In the genomic region with DNA sequence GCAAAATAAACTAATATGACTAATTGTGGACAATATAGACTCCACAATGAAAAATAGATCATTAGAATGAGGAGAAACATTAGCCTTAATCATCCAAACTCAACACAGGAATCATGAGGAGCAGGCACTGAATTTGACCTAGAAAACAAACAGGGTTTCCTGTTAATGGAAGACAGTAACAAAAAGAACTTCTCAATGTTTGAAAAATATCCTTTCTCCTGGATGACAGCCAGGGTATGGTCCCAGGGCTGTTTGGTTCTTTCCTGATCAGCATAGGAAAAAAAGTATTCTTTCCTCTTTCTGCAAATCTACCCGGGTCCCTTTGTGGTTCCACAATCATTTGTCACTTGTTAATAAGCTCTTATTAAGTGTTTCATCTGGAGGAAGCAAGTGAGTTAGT, we compare ENCODE assay signal across 31 cellular contexts.
"Had no signal": no experiment of that assay in that cellular context is flagged by ENCODE, and none has a peak within 500 bp of the region (broad histone marks: within the 10 kb centered on the region; RNA-seq: fewer than 3 reads in every experiment).

No MANE protein-coding gene starts in this region.

- H2AFZ ChIP-seq: neural progenitor cell had no signal

- H3K4me1 Mint-ChIP-seq: activated naive CD4-positive, alpha-beta T cell treated with anti-CD3 and anti-CD28 coated beads, Interleukin-2, amount 50 U/mL, for 24 hours; neural progenitor cell; stimulated activated memory B cell treated with anti-CD40 and anti-IgM and Interleukin-4, amounts not matched to agents 10 μg/mL and 1 μg/mL and 100 μg/mL, for 72 hours had no signal

- ATAC-seq: activated CD4-positive, CD25-positive, alpha-beta regulatory T cell treated with anti-CD3 and anti-CD28 coated beads, Interleukin-2, amount 50 U/mL, for 24 hours; activated naive CD8-positive, alpha-beta T cell treated with anti-CD3 and anti-CD28 coated beads, Interleukin-2, amount 50 U/mL, for 24 hours; gastrocnemius medialis; left cardiac atrium; left ventricle myocardium superior; naive thymus-derived CD8-positive, alpha-beta T cell; stimulated activated memory B cell treated with anti-CD40 and anti-IgM and Interleukin-4, amounts not matched to agents 10 μg/mL and 1 μg/mL and 100 μg/mL, for 72 hours; stimulated activated naive CD8-positive, alpha-beta T cell treated with anti-CD3 and anti-CD28 coated beads, Interleukin-15, amount 100 ng/mL, for 72 hours; T-helper 17 cell had no signal

- H3K27me3 ChIP-seq: breast epithelium, gastrocnemius medialis, neural progenitor cell, right atrium auricular region, thyroid gland had no signal

- H3K9ac ChIP-seq: neural progenitor cell had no signal

- H3K4me3 ChIP-seq: breast epithelium, gastrocnemius medialis, neural progenitor cell, right atrium auricular region, smooth muscle cell, thyroid gland had no signal

- H3K4me2 ChIP-seq: neural progenitor cell, smooth muscle cell had no signal

- H3K36me3 ChIP-seq: breast epithelium, gastrocnemius medialis, neural progenitor cell, right atrium auricular region, thyroid gland, WERI-Rb-1 had no signal

- H3K27ac Mint-ChIP-seq: activated CD4-positive, alpha-beta memory T cell treated with anti-CD3 and anti-CD28 coated beads, Interleukin-2, amount 10 ng/mL, durations not matched to agents 7 days and 5 days; activated CD4-positive, alpha-beta T cell treated with anti-CD3 and anti-CD28 coated beads, Interleukin-2, amount 10 ng/mL, durations not matched to agents 24 days and 14 days; activated naive CD4-positive, alpha-beta T cell treated with anti-CD3 and anti-CD28 coated beads, Interleukin-2, amount 50 U/mL, for 24 hours; activated naive CD8-positive, alpha-beta T cell treated with anti-CD3 and anti-CD28 coated beads, Interleukin-2, amount 50 U/mL, for 24 hours; activated T-helper 2 cell treated with anti-CD3 and anti-CD28 coated beads, Interferon-gamma antibody, Interleukin-2, Interleukin-4, amounts not matched to agents 10 μg/mL and 5 μg/mL and 100 μg/mL, durations not matched to agents 14 hours and 24 hours and 36 hours; naive thymus-derived CD8-positive, alpha-beta T cell; neural progenitor cell; stimulated activated memory B cell treated with anti-CD40 and anti-IgM and Interleukin-4, amounts not matched to agents 10 μg/mL and 1 μg/mL and 100 μg/mL, for 72 hours; stimulated activated naive CD8-positive, alpha-beta T cell treated with anti-CD3 and anti-CD28 coated beads, Interleukin-15, amount 100 ng/mL, for 72 hours; T-helper 17 cell had no signal

- H3K36me3 Mint-ChIP-seq: activated naive CD4-positive, alpha-beta T cell treated with anti-CD3 and anti-CD28 coated beads, Interleukin-2, amount 50 U/mL, for 24 hours; neural progenitor cell; stimulated activated memory B cell treated with anti-CD40 and anti-IgM and Interleukin-4, amounts not matched to agents 10 μg/mL and 1 μg/mL and 100 μg/mL, for 72 hours had no signal

- H3K27ac ChIP-seq: epithelial cell of prostate, gastrocnemius medialis, neural progenitor cell, right atrium auricular region, thyroid gland, WERI-Rb-1 had no signal

- FAIRE-seq: islet of Langerhans had no signal

- H3K4me1 ChIP-seq: breast epithelium, neural progenitor cell had no signal

- H3K4me3 Mint-ChIP-seq: activated CD4-positive, alpha-beta memory T cell treated with anti-CD3 and anti-CD28 coated beads, Interleukin-2, amount 10 ng/mL, durations not matched to agents 7 days and 5 days; activated CD4-positive, alpha-beta T cell treated with anti-CD3 and anti-CD28 coated beads, Interleukin-2, amount 10 ng/mL, durations not matched to agents 24 days and 14 days; activated naive CD4-positive, alpha-beta T cell treated with anti-CD3 and anti-CD28 coated beads, Interleukin-2, amount 50 U/mL, for 24 hours; activated naive CD8-positive, alpha-beta T cell treated with anti-CD3 and anti-CD28 coated beads, Interleukin-2, amount 50 U/mL, for 24 hours; naive thymus-derived CD8-positive, alpha-beta T cell; neural progenitor cell; stimulated activated memory B cell treated with anti-CD40 and anti-IgM and Interleukin-4, amounts not matched to agents 10 μg/mL and 1 μg/mL and 100 μg/mL, for 72 hours; stimulated activated naive CD8-positive, alpha-beta T cell treated with anti-CD3 and anti-CD28 coated beads, Interleukin-15, amount 100 ng/mL, for 72 hours; T-helper 17 cell had no signal

- H3K9me3 Mint-ChIP-seq: activated CD4-positive, alpha-beta memory T cell treated with anti-CD3 and anti-CD28 coated beads, Interleukin-2, amount 10 ng/mL, durations not matched to agents 7 days and 5 days; activated CD4-positive, alpha-beta T cell treated with anti-CD3 and anti-CD28 coated beads, Interleukin-2, amount 10 ng/mL, durations not matched to agents 24 days and 14 days; activated naive CD4-positive, alpha-beta T cell treated with anti-CD3 and anti-CD28 coated beads, Interleukin-2, amount 50 U/mL, for 24 hours; activated naive CD8-positive, alpha-beta T cell treated with anti-CD3 and anti-CD28 coated beads, Interleukin-2, amount 50 U/mL, for 24 hours; activated T-helper 2 cell treated with anti-CD3 and anti-CD28 coated beads, Interferon-gamma antibody, Interleukin-2, Interleukin-4, amounts not matched to agents 10 μg/mL and 5 μg/mL and 100 μg/mL, durations not matched to agents 14 hours and 24 hours and 36 hours; neural progenitor cell; stimulated activated naive CD8-positive, alpha-beta T cell treated with anti-CD3 and anti-CD28 coated beads, Interleukin-15, amount 100 ng/mL, for 72 hours had no signal

- H3K9me3 ChIP-seq: breast epithelium, gastrocnemius medialis, right atrium auricular region, thyroid gland had no signal

- DNase-seq: activated CD4-positive, alpha-beta memory T cell treated with anti-CD3 and anti-CD28 coated beads, Interleukin-2, amount 10 ng/mL, durations not matched to agents 7 days and 5 days; activated CD4-positive, alpha-beta T cell treated with anti-CD3 and anti-CD28 coated beads, Interleukin-2, amount 10 ng/mL, durations not matched to agents 24 days and 14 days; activated naive CD8-positive, alpha-beta T cell treated with anti-CD3 and anti-CD28 coated beads, Interleukin-2, amount 50 U/mL, for 24 hours; activated T-cell treated with anti-CD3 and anti-CD28 coated beads, Interleukin-2, amount 50 U/mL, for 48 hours; amygdala; central memory CD4-positive, alpha-beta T cell; effector CD4-positive, alpha-beta T cell; gastrocnemius medialis; glutamatergic neuron; left cardiac atrium; left ventricle myocardium superior; naive thymus-derived CD8-positive, alpha-beta T cell; occipital lobe; stimulated activated CD4-positive, alpha-beta T cell treated with anti-CD3 and anti-CD28 coated beads, Interleukin-1b, Interleukin-23, amount 100 ng/mL, for 48 hours; stimulated activated CD4-positive, alpha-beta T cell treated with anti-CD3 and anti-CD28 coated beads, Interleukin-4, amount 100 ng/mL, for 4 hours; stimulated activated CD8-positive, alpha-beta memory T cell treated with anti-CD3 and anti-CD28 coated beads, Interleukin-4, amount 100 ng/mL, for 48 hours; stimulated activated naive CD8-positive, alpha-beta T cell treated with anti-CD3 and anti-CD28 coated beads, Interleukin-15, amount 100 ng/mL, for 72 hours; T-helper 17 cell; T1000; thyroid gland; WERI-Rb-1 had no signal
